ENCODE assay signal across 27 cellular contexts in genomic region chr3:86782860-86783259, GRCh38.
"Had no signal": no experiment of that assay in that cellular context is flagged by ENCODE, and none has a peak within 500 bp of the region (broad histone marks: within the 10 kb centered on the region; RNA-seq: fewer than 3 reads in every experiment).

No MANE protein-coding gene starts in this region.

- H3K4me3 ChIP-seq: coronary artery, esophagus muscularis mucosa, gastroesophageal sphincter, heart left ventricle, hepatocyte, left lung, prostate gland, right atrium auricular region, smooth muscle cell, stomach, testis, transverse colon, upper lobe of right lung, uterus had no signal

- DNase-seq: dermis blood vessel endothelial cell; effector memory CD4-positive, alpha-beta T cell; foreskin keratinocyte; heart left ventricle; left cardiac atrium; left lung; mesendoderm; midbrain; naive thymus-derived CD4-positive, alpha-beta T cell; stimulated activated CD4-positive, alpha-beta T cell treated with anti-CD3 and anti-CD28 coated beads, Interleukin-2, amount 100 ng/mL, for 24 hours; stimulated activated CD4-positive, alpha-beta T cell treated with anti-CD3 and anti-CD28 coated beads, Interleukin-4, amount 100 ng/mL, for 24 hours; stimulated activated naive CD4-positive, alpha-beta T cell treated with Interleukin-2 at 50 U/mL for 16 hours; stomach; testis; transverse colon; upper lobe of right lung; uterus had no signal

- H3K36me3 Mint-ChIP-seq: naive thymus-derived CD4-positive, alpha-beta T cell; stimulated activated effector memory CD8-positive, alpha-beta T cell treated with anti-CD3 and anti-CD28 coated beads, Interleukin-12 subunit alpha, Interleukin-12 subunit beta, amount 100 ng/mL, for 72 hours had no signal

- H3K79me2 ChIP-seq: hepatocyte had no signal

- H3K4me3 Mint-ChIP-seq: naive thymus-derived CD4-positive, alpha-beta T cell; neural crest cell; stimulated activated effector memory CD8-positive, alpha-beta T cell treated with anti-CD3 and anti-CD28 coated beads, Interleukin-12 subunit alpha, Interleukin-12 subunit beta, amount 100 ng/mL, for 72 hours had no signal

- H3K27me3 Mint-ChIP-seq: naive thymus-derived CD4-positive, alpha-beta T cell had no signal

- H3K27ac ChIP-seq: coronary artery, foreskin keratinocyte, gastroesophageal sphincter, heart left ventricle, hepatocyte, left lung, neutrophil, prostate gland, right atrium auricular region, stomach, testis, transverse colon, upper lobe of right lung had no signal

- H3K4me1 Mint-ChIP-seq: naive thymus-derived CD4-positive, alpha-beta T cell; stimulated activated effector memory CD8-positive, alpha-beta T cell treated with anti-CD3 and anti-CD28 coated beads, Interleukin-12 subunit alpha, Interleukin-12 subunit beta, amount 100 ng/mL, for 72 hours had no signal

- H3K9me3 Mint-ChIP-seq: neural crest cell had no signal

- H3K4me2 ChIP-seq: hepatocyte, smooth muscle cell had no signal

- H2AFZ ChIP-seq: hepatocyte had no signal

- H3K4me1 ChIP-seq: esophagus muscularis mucosa, foreskin keratinocyte, gastroesophageal sphincter, heart left ventricle, left lung, prostate gland, right atrium auricular region, stomach, testis, transverse colon, upper lobe of right lung, uterus had no signal

- H3K36me3 ChIP-seq: esophagus muscularis mucosa, gastroesophageal sphincter, heart left ventricle, left lung, neutrophil, prostate gland, right atrium auricular region, stomach, transverse colon, upper lobe of right lung, uterus had no signal

- H3K27me3 ChIP-seq: esophagus muscularis mucosa, foreskin keratinocyte, gastroesophageal sphincter, heart left ventricle, hepatocyte, left lung, neutrophil, right atrium auricular region, stomach, testis, transverse colon, upper lobe of right lung, uterus had no signal

- H3K27ac Mint-ChIP-seq: naive thymus-derived CD4-positive, alpha-beta T cell; stimulated activated effector memory CD8-positive, alpha-beta T cell treated with anti-CD3 and anti-CD28 coated beads, Interleukin-12 subunit alpha, Interleukin-12 subunit beta, amount 100 ng/mL, for 72 hours had no signal

- H3K9me3 ChIP-seq: esophagus muscularis mucosa, gastroesophageal sphincter, heart left ventricle, left lung, neutrophil, prostate gland, right atrium auricular region, stomach, testis, transverse colon, upper lobe of right lung, uterus had no signal
